1 cellular context compared by ENCODE assay signal in genomic region chr9:128193469-128194096, GRCh38.
TF ChIP-seq lines count a peak whose summit lies in the region.

No MANE protein-coding gene starts in this region.

TF ChIP-seq in GM23338, 12 proteins besides CTCF, POLR2A, EP300 and RAD21 (continued from another document):
- TF ChIP-seq ZNF462 (CRISPR knock-in tag; IDR thresholded peaks at IDR 0.05): no peak
- no peak for TF ChIP-seq CREB1 (CRISPR knock-in tag; IDR thresholded peaks at IDR 0.05; ENCODE audit: low read depth)
- TF ChIP-seq STAT1 (IDR thresholded peaks at IDR 0.05; ENCODE audit: unreplicated experiment): no peak
